ENCODE assay signal across 8 cellular contexts in the genomic region with DNA sequence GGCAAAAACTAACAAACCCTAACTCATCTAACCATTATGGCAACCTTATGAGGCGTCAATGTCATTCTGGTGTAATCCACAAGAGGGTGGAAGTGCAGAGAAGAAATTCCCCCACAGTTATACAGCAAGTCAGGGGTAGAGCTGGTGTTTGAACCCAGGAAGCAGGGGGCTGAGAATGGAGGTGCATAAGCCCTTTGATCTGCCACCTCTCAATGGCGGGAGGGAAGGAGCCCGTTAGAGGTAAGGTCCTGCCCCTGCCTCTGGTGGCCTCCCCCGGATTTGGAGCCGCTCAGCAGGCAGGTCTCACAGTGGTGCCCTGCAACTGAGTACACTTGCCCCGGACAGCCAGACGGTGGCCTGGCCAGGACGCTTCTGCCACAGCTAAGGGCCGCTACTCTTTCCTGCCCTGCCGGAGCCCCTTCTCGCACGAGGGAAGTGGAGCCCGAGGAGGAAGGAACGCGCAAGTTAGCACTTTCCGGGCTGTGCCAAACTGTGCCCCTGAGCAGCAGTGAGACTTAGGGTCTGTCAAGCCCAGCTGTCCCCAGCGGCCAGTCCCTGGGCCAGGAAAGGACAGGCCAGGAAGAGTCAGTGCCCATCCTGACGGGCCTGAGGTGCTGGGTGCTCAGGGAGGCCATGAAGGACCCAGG. TPM values are rescaled to one million over a fixed set of nuclear protein-coding genes. Genes with fewer than 3 reads are reported as not detected.
A peak's percentile ranks its signal among the peaks of the same experiment; 100 is the strongest.
DNase-seq lines count a peak whose midpoint lies in the region; ATAC-seq, FAIRE-seq and TF ChIP-seq lines count a peak whose summit lies in the region.

No MANE protein-coding gene starts in this region.

- no peaks in the 10 kb centered on the region for H3K36me3 Mint-ChIP-seq in endodermal cell (ENCODE audit: low read depth)
- no peaks in the 10 kb centered on the region for H3K36me3 Mint-ChIP-seq in osteocyte (ENCODE audit: unreplicated experiment)

- DNase-seq in GM13976 (ENCODE audit: low spot score) (peak; percentile 52), Panc1 (ENCODE audit: low read depth, low spot score) (no peak), endodermal cell (peak; percentile 79), pancreas (peak in 4 of 6 donors; percentile 33 to 62 (median 51)), osteocyte (ENCODE audit: extremely low spot score, unreplicated experiment) (no peak), NCI-H2227 treated with DMSO at 0.1 percent for 48 hours (lab: John Stamatoyannopoulos, UW) (no peak)

- no peak for FAIRE-seq in pancreas (lab: Jason Lieb, UNC)

- H3K4me3 ChIP-seq in Panc1 (ENCODE audit: low read depth in 2 of 2, low read length in 2 of 2) = no peak overlapping the region
- H3K4me3 ChIP-seq in endodermal cell (ENCODE audit: low read length) = no peak overlapping the region
- peak overlapping the region in 3 of 4 donors; percentile 34 to 43 (median 39) for H3K4me3 ChIP-seq in pancreas

- H3K9me3 Mint-ChIP-seq in endodermal cell (no peaks in the 10 kb centered on the region), osteocyte (ENCODE audit: unreplicated experiment) (no peaks in the 10 kb centered on the region)

- intact Hi-C loops in Panc1 (cut with micrococcal nuclease; ENCODE audit: unreplicated experiment) = loop anchor here (5.0 kb wide), 1 partner anchor 229 kb away; no protein-coding TSS in a partner anchor
- intact Hi-C loops in pancreas (cut with DNase I) = no loop called here

- no peak overlapping the region for H3K9ac ChIP-seq in endodermal cell (ENCODE audit: extremely low read depth, low read length, poor library complexity, severe bottlenecking)

- no peak overlapping the region for H3K4me3 Mint-ChIP-seq in endodermal cell
- H3K4me3 Mint-ChIP-seq in osteocyte (ENCODE audit: unreplicated experiment) = no peak overlapping the region

- H3K27me3 ChIP-seq in Panc1 (ENCODE audit: control insufficient read depth, insufficient read depth, low read length) = peaks cover 4% of the 10 kb centered on the region; the same call in 1 of the 2 replicates
- H3K27me3 ChIP-seq in endodermal cell (ENCODE audit: control insufficient read depth, insufficient read depth, low read length, poor library complexity, severe bottlenecking) = no peaks in the 10 kb centered on the region
- H3K27me3 ChIP-seq in pancreas = no peaks in the 10 kb centered on the region

- H3K9me3 ChIP-seq in Panc1 (ENCODE audit: control insufficient read depth, insufficient read depth, low read depth, low read length) = no peaks in the 10 kb centered on the region
- no peaks in the 10 kb centered on the region for H3K9me3 ChIP-seq in endodermal cell (ENCODE audit: control insufficient read depth, low read length)
- H3K9me3 ChIP-seq in pancreas = no peaks in the 10 kb centered on the region

- ATAC-seq in Panc1 (peak; percentile 53), pancreas (peak in 3 of 4 donors; percentile 7 to 31 (median 8)), HG03196 (IDR thresholded peaks at IDR 0.05; ENCODE audit: unreplicated experiment) (no peak), HG03521 (IDR thresholded peaks at IDR 0.05; ENCODE audit: unreplicated experiment) (no peak)

- no TSS peak for BruUV-seq in Panc1 (replicated peaks; lab: Mats Ljungman, UMichigan)

- H3K27me3 Mint-ChIP-seq in endodermal cell (ENCODE audit: insufficient read depth) (peaks cover 9% of the 10 kb centered on the region), osteocyte (ENCODE audit: unreplicated experiment) (no peaks in the 10 kb centered on the region)

- H3K27ac ChIP-seq in Panc1 (ENCODE audit: low read length) = no peak overlapping the region
- no peak overlapping the region for H3K27ac ChIP-seq in endodermal cell (ENCODE audit: low read depth, low read length)
- H3K27ac ChIP-seq in pancreas = peak overlapping the region; percentile 59 to 91 (median 82)

- no peak for TF ChIP-seq CTCF in GM13976 (IDR thresholded peaks at IDR 0.05; ENCODE audit: borderline replicate concordance, control extremely low read depth, extremely low read depth, insufficient read depth, missing control alignments)
- no peak for TF ChIP-seq CTCF in Panc1 (IDR thresholded peaks at IDR 0.05)
- TF ChIP-seq CTCF in endodermal cell (conservative IDR thresholded peaks at IDR 0.05) = peak; percentile 63
- no peak for TF ChIP-seq CTCF in pancreas (IDR thresholded peaks at IDR 0.05)
- no peak for TF ChIP-seq CTCF in osteocyte (IDR thresholded peaks at IDR 0.05)

- CTCF ChIA-PET in Panc1 (lab: Charles Lee) = interaction anchor here (0.6 to 2.0 kb wide), 4 partner anchors 123 to 397 kb away, joined by 3 to 14 read pairs (median 4); no protein-coding TSS in a partner anchor

- H3K4me1 ChIP-seq in Panc1 (ENCODE audit: control insufficient read depth, insufficient read depth, low read length) (no peaks in the 10 kb centered on the region), endodermal cell (ENCODE audit: control insufficient read depth, insufficient read depth, low read length) (peaks cover 7% of the 10 kb centered on the region), pancreas (peaks cover 0 to 3% (median 0%) of the 10 kb centered on the region in 3 donors)

- POLR2A ChIA-PET in Panc1 (lab: Charles Lee) = no interaction called here

- H3K27ac Mint-ChIP-seq in endodermal cell = no peak overlapping the region
- H3K27ac Mint-ChIP-seq in osteocyte (ENCODE audit: unreplicated experiment) = no peak overlapping the region

- WGBS in endodermal cell (ENCODE audit: insufficient coverage in 1 of 2, insufficient read length in 1 of 2), 2 experiments = 80 to 84% methylated on average over 12 to 18 of the region's 18 CpGs
- 53 to 58% methylated on average over 18 of the region's 18 CpGs for WGBS in pancreas, 2 donors

- in situ Hi-C loops in GM13976 (cut with MboI; ENCODE audit: low sequenced_read_pairs, unreplicated experiment) (no loop called here), Panc1 (cut with HindIII; ENCODE audit: low pct_unique_long_range_greater_than_20kb, low sequenced_read_pairs) (loop anchor here (25.0 kb wide), 1 partner anchor 386 kb away; no protein-coding TSS in a partner anchor)

- H3K36me3 ChIP-seq in Panc1 (ENCODE audit: control insufficient read depth, insufficient read depth, low read length) (no peaks in the 10 kb centered on the region), endodermal cell (ENCODE audit: control insufficient read depth, insufficient read depth, low read length) (no peaks in the 10 kb centered on the region), pancreas (no peaks in the 10 kb centered on the region)

- peaks cover 46% of the 10 kb centered on the region for H3K4me1 Mint-ChIP-seq in endodermal cell
- H3K4me1 Mint-ChIP-seq in osteocyte (ENCODE audit: unreplicated experiment) = peaks cover 2% of the 10 kb centered on the region

RNA-seq across cellular contexts. Expression of gene FXYD2, which starts 1.1 kb away (rescaled TPM):
- total RNA-seq in Panc1 (2021; ENCODE audit: unreplicated experiment) = 0.39 TPM
- not detected for polyA plus RNA-seq in Panc1 (2012; ENCODE audit: insufficient read length)
- total RNA-seq in endodermal cell = 1 to 10 TPM; 3.0 TPM
- polyA plus RNA-seq in endodermal cell (2013, experiment 1 of 2) = 1.0 TPM
- 1.3 TPM for polyA plus RNA-seq in endodermal cell (2013, experiment 2 of 2)
- total RNA-seq in pancreas = 100 to 1,000 TPM; 220 to 395 (median 314) TPM
- polyA plus RNA-seq in pancreas = 1,000 to 10,000 TPM; 1,418 to 2,509 TPM
- 0.91 TPM in 1 of 2 replicates, not detected in the other for total RNA-seq in osteocyte

RNA-seq across cellular contexts. Expression of gene DSCAML1, which starts 26.4 kb away (rescaled TPM):
- total RNA-seq in Panc1 (2021; ENCODE audit: unreplicated experiment) (1.6 TPM), endodermal cell (10 to 100 TPM in 1 of 2 donors, 1 to 10 TPM in 1; 5.6 to 10.9 TPM), pancreas (1 to 10 TPM in 5 of 6 donors, under 1 TPM in 1; 0.69 to 2.7 (median 1.8) TPM), osteocyte (not detected in 2 replicates)
- polyA plus RNA-seq in Panc1 (2012; ENCODE audit: insufficient read length) = 1.1 TPM
- polyA plus RNA-seq in endodermal cell (2013, experiment 1 of 2) = 1.4 TPM
- polyA plus RNA-seq in endodermal cell (2013, experiment 2 of 2) = 0.50 TPM
- 1 to 10 TPM; 1.7 to 1.9 TPM for polyA plus RNA-seq in pancreas

RNA-seq across cellular contexts. Expression of gene FXYD6, which starts 53.0 kb away (rescaled TPM):
- total RNA-seq in Panc1 (2021; ENCODE audit: unreplicated experiment) = 0.54 TPM
- polyA plus RNA-seq in Panc1 (2012; ENCODE audit: insufficient read length) = 0.16 TPM
- total RNA-seq in endodermal cell = 10 to 100 TPM; 54.1 to 61.8 TPM
- polyA plus RNA-seq in endodermal cell (2013, experiment 1 of 2) = 197 TPM
- 184 TPM for polyA plus RNA-seq in endodermal cell (2013, experiment 2 of 2)
- total RNA-seq in pancreas = 10 to 100 TPM in 1 of 6 donors, 1 to 10 TPM in 5; 2.7 to 17.2 (median 6.5) TPM
- polyA plus RNA-seq in pancreas = 10 to 100 TPM; 14.3 to 48.0 TPM
- 0.99 and 1.7 TPM in 2 replicates for total RNA-seq in osteocyte

Comparison
In these comparisons a context has a peak if more than half of its experiments do, and no peak if none do; other contexts are left out.
1. DNase-seq: peak in GM13976 (single experiment), endodermal cell (single experiment) and pancreas (4 of 6); none in Panc1 (single experiment), osteocyte (single experiment) and NCI-H2227 treated with DMSO at 0.1 percent for 48 hours (single experiment).
2. ATAC-seq: peak in Panc1 (single experiment) and pancreas (3 of 4); none in HG03196 (single experiment) and HG03521 (single experiment).
3. H3K27ac ChIP-seq: peak in pancreas (4 of 4); none in Panc1 (single experiment) and endodermal cell (single experiment).
4. H3K4me3 ChIP-seq: peak in pancreas (3 of 4); none in Panc1 (0 of 2) and endodermal cell (single experiment).
5. RNA of gene FXYD2, which starts 1.1 kb away (total RNA-seq): 220 to 395 TPM in pancreas; 3.0 TPM in endodermal cell, 0.91 TPM in osteocyte and 0.39 TPM in Panc1 (single experiment); every median in the first group is over 10 times any median in the second.